Comparison of ENCODE assay signal across 1 cellular context in the genomic region with DNA sequence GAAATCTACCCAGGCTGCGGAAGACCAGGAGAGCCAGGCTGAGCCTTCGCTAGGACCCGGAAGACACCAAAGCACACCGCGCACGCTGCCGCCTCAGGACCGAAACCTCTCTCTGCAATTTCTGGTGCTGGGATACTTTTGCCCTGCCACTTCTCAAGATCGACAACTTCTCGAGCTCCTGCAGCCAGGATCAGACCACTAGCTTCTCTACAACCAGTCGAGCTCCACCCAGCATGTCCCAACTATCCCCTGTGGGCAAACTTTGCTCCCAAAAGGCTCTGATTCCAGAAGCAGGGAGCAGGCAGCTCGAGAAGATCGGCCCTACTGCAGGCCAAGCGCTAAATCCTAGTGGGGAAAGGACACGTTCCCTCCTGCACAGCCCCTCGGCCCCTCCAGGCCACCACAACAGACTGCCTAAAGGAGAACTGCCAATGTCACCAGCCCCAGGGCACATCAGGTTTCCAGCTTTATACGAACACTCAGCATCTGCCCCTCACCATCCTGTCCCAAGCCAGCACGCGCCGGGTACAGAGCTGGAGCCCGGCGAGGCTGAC.
TF ChIP-seq lines count a peak whose summit lies in the region.

No MANE protein-coding gene starts in this region.

TF ChIP-seq in HepG2, 621 proteins besides CTCF, POLR2A, EP300 and RAD21 (continues in another document):
- TF ChIP-seq ZNF121 (CRISPR knock-in tag; IDR thresholded peaks at IDR 0.05) (no peak), PRMT3 (CRISPR knock-in tag; IDR thresholded peaks at IDR 0.05; ENCODE audit: borderline replicate concordance, low read depth) (0 out of 2 replicates have a peak, but pooled peaks have one; percentile 23), SAP130 (CRISPR knock-in tag; IDR thresholded peaks at IDR 0.05; ENCODE audit: low read depth) (peak; percentile 66; the same call in 1 of the 2 replicates), ZNF746 (CRISPR knock-in tag; IDR thresholded peaks at IDR 0.05) (peak; percentile 25; the same call in 1 of the 2 replicates), NCOA1 (CRISPR knock-in tag; IDR thresholded peaks at IDR 0.05) (no peak), ZNF329 (CRISPR knock-in tag; IDR thresholded peaks at IDR 0.05; ENCODE audit: low read depth) (no peak; the same call in 1 of the 2 replicates), SMAD1 (CRISPR knock-in tag; IDR thresholded peaks at IDR 0.05; ENCODE audit: borderline replicate concordance, low read depth) (no peak), ATM (IDR thresholded peaks at IDR 0.05; ENCODE audit: borderline replicate concordance) (no peak), KAT7 (CRISPR knock-in tag; IDR thresholded peaks at IDR 0.05; ENCODE audit: borderline replicate concordance) (0 out of 2 replicates have a peak, but pooled peaks have one; percentile 0), ZNF296 (CRISPR knock-in tag; conservative IDR thresholded peaks at IDR 0.05) (peak; percentile 38; the same call in 1 of the 2 replicates), ZNF737 (CRISPR knock-in tag; IDR thresholded peaks at IDR 0.05; ENCODE audit: borderline replicate concordance) (no peak), THAP11 (CRISPR knock-in tag; IDR thresholded peaks at IDR 0.05) (peak; percentile 15; the same call in 1 of the 2 replicates), ZFP82 (CRISPR knock-in tag; IDR thresholded peaks at IDR 0.05; ENCODE audit: borderline replicate concordance) (0 out of 2 replicates have a peak, but pooled peaks have one; percentile 7), ZNF431 (CRISPR knock-in tag; IDR thresholded peaks at IDR 0.05; ENCODE audit: borderline replicate concordance, low read depth) (no peak), ASH2L (IDR thresholded peaks at IDR 0.05; ENCODE audit: insufficient read length, low read depth, low read length) (peak; percentile 15), ZNF747 (CRISPR knock-in tag; IDR thresholded peaks at IDR 0.05; ENCODE audit: borderline replicate concordance) (no peak), KDM3A (CRISPR knock-in tag; IDR thresholded peaks at IDR 0.05; ENCODE audit: low read depth) (no peak), U2AF1 (optimal IDR thresholded peaks at IDR 0.05; ENCODE audit: low read depth, low read length) (peak; percentile 24), ZNF629 (CRISPR knock-in tag; conservative IDR thresholded peaks at IDR 0.05) (no peak), TARDBP (CRISPR knock-in tag; IDR thresholded peaks at IDR 0.05) (0 out of 2 replicates have a peak, but pooled peaks have one; percentile 25), ARNTL (CRISPR knock-in tag; IDR thresholded peaks at IDR 0.05) (no peak), MYC (CRISPR knock-in tag; IDR thresholded peaks at IDR 0.05; ENCODE audit: borderline replicate concordance) (peak; percentile 36; the same call in 1 of the 2 replicates), CEBPG (CRISPR knock-in tag; IDR thresholded peaks at IDR 0.05) (no peak), ZNF891 (CRISPR knock-in tag; IDR thresholded peaks at IDR 0.05) (0 out of 2 replicates have a peak, but pooled peaks have one; percentile 33), TBL1XR1 (IDR thresholded peaks at IDR 0.05; ENCODE audit: borderline replicate concordance, low read length, partially characterized antibody) (no peak), ZMYM2 (CRISPR knock-in tag; IDR thresholded peaks at IDR 0.05) (no peak), KDM5B (CRISPR knock-in tag; IDR thresholded peaks at IDR 0.05; ENCODE audit: borderline replicate concordance) (0 out of 2 replicates have a peak, but pooled peaks have one; percentile 3), RXRB (CRISPR knock-in tag; IDR thresholded peaks at IDR 0.05; ENCODE audit: borderline replicate concordance) (no peak), REL (CRISPR knock-in tag; conservative IDR thresholded peaks at IDR 0.05) (no peak), JUND (CRISPR knock-in tag; IDR thresholded peaks at IDR 0.05) (no peak), CHCHD3 (CRISPR knock-in tag; IDR thresholded peaks at IDR 0.05) (no peak), ATF7 (IDR thresholded peaks at IDR 0.05) (no peak), ATF7 (CRISPR knock-in tag; IDR thresholded peaks at IDR 0.05) (no peak), CHD2 (IDR thresholded peaks at IDR 0.05; ENCODE audit: low read depth, low read length) (0 out of 2 replicates have a peak, but pooled peaks have one; percentile 24)
- TF ChIP-seq, protein P1, sequence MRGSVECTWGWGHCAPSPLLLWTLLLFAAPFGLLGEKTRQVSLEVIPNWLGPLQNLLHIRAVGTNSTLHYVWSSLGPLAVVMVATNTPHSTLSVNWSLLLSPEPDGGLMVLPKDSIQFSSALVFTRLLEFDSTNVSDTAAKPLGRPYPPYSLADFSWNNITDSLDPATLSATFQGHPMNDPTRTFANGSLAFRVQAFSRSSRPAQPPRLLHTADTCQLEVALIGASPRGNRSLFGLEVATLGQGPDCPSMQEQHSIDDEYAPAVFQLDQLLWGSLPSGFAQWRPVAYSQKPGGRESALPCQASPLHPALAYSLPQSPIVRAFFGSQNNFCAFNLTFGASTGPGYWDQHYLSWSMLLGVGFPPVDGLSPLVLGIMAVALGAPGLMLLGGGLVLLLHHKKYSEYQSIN (CRISPR knock-in tag; IDR thresholded peaks at IDR 0.05; ENCODE audit: borderline replicate concordance): no peak
- TF ChIP-seq, protein P2, sequence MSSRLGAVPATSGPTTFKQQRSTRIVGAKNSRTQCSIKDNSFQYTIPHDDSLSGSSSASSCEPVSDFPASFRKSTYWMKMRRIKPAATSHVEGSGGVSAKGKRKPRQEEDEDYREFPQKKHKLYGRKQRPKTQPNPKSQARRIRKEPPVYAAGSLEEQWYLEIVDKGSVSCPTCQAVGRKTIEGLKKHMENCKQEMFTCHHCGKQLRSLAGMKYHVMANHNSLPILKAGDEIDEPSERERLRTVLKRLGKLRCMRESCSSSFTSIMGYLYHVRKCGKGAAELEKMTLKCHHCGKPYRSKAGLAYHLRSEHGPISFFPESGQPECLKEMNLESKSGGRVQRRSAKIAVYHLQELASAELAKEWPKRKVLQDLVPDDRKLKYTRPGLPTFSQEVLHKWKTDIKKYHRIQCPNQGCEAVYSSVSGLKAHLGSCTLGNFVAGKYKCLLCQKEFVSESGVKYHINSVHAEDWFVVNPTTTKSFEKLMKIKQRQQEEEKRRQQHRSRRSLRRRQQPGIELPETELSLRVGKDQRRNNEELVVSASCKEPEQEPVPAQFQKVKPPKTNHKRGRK (CRISPR knock-in tag; IDR thresholded peaks at IDR 0.05): no peak
- TF ChIP-seq, protein P3, sequence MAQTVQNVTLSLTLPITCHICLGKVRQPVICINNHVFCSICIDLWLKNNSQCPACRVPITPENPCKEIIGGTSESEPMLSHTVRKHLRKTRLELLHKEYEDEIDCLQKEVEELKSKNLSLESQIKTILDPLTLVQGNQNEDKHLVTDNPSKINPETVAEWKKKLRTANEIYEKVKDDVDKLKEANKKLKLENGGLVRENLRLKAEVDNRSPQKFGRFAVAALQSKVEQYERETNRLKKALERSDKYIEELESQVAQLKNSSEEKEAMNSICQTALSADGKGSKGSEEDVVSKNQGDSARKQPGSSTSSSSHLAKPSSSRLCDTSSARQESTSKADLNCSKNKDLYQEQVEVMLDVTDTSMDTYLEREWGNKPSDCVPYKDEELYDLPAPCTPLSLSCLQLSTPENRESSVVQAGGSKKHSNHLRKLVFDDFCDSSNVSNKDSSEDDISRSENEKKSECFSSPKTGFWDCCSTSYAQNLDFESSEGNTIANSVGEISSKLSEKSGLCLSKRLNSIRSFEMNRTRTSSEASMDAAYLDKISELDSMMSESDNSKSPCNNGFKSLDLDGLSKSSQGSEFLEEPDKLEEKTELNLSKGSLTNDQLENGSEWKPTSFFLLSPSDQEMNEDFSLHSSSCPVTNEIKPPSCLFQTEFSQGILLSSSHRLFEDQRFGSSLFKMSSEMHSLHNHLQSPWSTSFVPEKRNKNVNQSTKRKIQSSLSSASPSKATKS (CRISPR knock-in tag; IDR thresholded peaks at IDR 0.05): no peak
- TF ChIP-seq, protein P4, sequence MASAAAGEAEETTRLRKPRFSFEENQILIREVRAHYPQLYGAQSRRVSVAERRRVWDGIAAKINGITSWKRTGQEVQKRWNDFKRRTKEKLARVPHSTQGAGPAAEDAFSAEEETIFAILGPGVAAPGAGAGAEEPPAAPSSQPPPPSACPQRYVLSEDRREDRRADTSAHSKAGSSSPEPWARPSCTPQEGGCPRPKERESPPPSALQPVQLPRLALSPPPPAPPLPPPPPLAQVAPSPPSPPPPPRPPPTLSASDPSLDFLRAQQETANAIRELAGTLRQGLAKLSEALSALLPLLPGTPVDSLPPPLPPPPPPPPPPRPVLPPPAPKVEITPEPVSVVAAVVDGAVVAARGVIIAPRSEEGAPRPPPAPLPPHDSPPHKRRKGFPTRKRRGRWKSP (CRISPR knock-in tag; IDR thresholded peaks at IDR 0.05): 0 out of 2 replicates have a peak, but pooled peaks have one; percentile 25
- TF ChIP-seq, protein P5, sequence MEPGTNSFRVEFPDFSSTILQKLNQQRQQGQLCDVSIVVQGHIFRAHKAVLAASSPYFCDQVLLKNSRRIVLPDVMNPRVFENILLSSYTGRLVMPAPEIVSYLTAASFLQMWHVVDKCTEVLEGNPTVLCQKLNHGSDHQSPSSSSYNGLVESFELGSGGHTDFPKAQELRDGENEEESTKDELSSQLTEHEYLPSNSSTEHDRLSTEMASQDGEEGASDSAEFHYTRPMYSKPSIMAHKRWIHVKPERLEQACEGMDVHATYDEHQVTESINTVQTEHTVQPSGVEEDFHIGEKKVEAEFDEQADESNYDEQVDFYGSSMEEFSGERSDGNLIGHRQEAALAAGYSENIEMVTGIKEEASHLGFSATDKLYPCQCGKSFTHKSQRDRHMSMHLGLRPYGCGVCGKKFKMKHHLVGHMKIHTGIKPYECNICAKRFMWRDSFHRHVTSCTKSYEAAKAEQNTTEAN (CRISPR knock-in tag; conservative IDR thresholded peaks at IDR 0.05): no peak
- TF ChIP-seq, protein P6, sequence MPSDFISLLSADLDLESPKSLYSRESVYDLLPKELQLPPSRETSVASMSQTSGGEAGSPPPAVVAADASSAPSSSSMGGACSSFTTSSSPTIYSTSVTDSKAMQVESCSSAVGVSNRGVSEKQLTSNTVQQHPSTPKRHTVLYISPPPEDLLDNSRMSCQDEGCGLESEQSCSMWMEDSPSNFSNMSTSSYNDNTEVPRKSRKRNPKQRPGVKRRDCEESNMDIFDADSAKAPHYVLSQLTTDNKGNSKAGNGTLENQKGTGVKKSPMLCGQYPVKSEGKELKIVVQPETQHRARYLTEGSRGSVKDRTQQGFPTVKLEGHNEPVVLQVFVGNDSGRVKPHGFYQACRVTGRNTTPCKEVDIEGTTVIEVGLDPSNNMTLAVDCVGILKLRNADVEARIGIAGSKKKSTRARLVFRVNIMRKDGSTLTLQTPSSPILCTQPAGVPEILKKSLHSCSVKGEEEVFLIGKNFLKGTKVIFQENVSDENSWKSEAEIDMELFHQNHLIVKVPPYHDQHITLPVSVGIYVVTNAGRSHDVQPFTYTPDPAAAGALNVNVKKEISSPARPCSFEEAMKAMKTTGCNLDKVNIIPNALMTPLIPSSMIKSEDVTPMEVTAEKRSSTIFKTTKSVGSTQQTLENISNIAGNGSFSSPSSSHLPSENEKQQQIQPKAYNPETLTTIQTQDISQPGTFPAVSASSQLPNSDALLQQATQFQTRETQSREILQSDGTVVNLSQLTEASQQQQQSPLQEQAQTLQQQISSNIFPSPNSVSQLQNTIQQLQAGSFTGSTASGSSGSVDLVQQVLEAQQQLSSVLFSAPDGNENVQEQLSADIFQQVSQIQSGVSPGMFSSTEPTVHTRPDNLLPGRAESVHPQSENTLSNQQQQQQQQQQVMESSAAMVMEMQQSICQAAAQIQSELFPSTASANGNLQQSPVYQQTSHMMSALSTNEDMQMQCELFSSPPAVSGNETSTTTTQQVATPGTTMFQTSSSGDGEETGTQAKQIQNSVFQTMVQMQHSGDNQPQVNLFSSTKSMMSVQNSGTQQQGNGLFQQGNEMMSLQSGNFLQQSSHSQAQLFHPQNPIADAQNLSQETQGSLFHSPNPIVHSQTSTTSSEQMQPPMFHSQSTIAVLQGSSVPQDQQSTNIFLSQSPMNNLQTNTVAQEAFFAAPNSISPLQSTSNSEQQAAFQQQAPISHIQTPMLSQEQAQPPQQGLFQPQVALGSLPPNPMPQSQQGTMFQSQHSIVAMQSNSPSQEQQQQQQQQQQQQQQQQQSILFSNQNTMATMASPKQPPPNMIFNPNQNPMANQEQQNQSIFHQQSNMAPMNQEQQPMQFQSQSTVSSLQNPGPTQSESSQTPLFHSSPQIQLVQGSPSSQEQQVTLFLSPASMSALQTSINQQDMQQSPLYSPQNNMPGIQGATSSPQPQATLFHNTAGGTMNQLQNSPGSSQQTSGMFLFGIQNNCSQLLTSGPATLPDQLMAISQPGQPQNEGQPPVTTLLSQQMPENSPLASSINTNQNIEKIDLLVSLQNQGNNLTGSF (CRISPR knock-in tag; IDR thresholded peaks at IDR 0.05): 0 out of 2 replicates have a peak, but pooled peaks have one; percentile 17
- TF ChIP-seq, protein P7, sequence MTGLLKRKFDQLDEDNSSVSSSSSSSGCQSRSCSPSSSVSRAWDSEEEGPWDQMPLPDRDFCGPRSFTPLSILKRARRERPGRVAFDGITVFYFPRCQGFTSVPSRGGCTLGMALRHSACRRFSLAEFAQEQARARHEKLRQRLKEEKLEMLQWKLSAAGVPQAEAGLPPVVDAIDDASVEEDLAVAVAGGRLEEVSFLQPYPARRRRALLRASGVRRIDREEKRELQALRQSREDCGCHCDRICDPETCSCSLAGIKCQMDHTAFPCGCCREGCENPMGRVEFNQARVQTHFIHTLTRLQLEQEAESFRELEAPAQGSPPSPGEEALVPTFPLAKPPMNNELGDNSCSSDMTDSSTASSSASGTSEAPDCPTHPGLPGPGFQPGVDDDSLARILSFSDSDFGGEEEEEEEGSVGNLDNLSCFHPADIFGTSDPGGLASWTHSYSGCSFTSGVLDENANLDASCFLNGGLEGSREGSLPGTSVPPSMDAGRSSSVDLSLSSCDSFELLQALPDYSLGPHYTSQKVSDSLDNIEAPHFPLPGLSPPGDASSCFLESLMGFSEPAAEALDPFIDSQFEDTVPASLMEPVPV (CRISPR knock-in tag; IDR thresholded peaks at IDR 0.05): no peak
- TF ChIP-seq, protein P8, sequence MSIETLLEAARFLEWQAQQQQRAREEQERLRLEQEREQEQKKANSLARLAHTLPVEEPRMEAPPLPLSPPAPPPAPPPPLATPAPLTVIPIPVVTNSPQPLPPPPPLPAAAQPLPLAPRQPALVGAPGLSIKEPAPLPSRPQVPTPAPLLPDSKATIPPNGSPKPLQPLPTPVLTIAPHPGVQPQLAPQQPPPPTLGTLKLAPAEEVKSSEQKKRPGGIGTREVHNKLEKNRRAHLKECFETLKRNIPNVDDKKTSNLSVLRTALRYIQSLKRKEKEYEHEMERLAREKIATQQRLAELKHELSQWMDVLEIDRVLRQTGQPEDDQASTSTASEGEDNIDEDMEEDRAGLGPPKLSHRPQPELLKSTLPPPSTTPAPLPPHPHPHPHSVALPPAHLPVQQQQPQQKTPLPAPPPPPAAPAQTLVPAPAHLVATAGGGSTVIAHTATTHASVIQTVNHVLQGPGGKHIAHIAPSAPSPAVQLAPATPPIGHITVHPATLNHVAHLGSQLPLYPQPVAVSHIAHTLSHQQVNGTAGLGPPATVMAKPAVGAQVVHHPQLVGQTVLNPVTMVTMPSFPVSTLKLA (IDR thresholded peaks at IDR 0.05): no peak
